ENCODE assay signal across 10 cellular contexts in the genomic region with DNA sequence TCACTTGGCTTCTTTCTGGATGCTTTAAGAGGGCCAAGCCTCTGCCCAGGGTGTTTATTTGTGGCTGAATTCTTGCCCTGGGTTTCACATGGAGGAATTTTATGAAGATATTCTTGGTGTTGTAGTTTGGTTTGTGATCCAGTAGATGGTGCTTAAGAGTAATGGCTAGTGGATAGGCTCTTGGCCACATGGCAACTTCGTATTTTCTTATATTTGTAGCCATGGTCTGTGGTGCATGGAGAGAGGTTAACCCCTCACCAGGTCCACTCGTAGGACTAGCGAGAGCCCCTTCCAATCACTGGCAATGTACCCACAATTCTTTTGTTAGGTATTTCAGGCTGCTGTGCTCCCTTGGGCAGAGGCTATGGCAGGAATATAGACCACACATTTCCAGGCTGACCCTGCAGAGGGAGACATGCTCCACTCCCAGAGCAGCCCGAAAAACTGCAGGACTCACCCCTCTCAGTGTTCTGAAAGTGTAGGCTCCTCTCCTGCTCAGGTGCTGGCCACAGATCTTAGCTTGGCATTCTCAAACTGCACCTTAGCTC.
DNase-seq lines count a peak whose midpoint lies in the region; ATAC-seq and TF ChIP-seq lines count a peak whose summit lies in the region.
"Had no signal": no experiment of that assay in that cellular context is flagged by ENCODE, and none has a peak within 500 bp of the region (broad histone marks: within the 10 kb centered on the region; RNA-seq: fewer than 3 reads in every experiment).

No MANE protein-coding gene starts in this region.

- H3K9ac ChIP-seq in Loucy (ENCODE audit: low read depth, low read length, poor library complexity, severe bottlenecking): no peak overlapping the region

- H3K27me3 ChIP-seq in Loucy (ENCODE audit: insufficient read depth, low read length, poor library complexity, severe bottlenecking) (no peaks in the 10 kb centered on the region), osteoblast (ENCODE audit: insufficient read depth, low read length) (no peaks in the 10 kb centered on the region)

- H3K36me3 ChIP-seq in Loucy (ENCODE audit: insufficient read depth, low read length) (no peaks in the 10 kb centered on the region), osteoblast (ENCODE audit: insufficient read depth, low read length) (no peaks in the 10 kb centered on the region)
- H3K36me3 ChIP-seq: lower lobe of right lung had no signal

- ATAC-seq in HG03521 (IDR thresholded peaks at IDR 0.05; ENCODE audit: unreplicated experiment): no peak
- ATAC-seq in HG03175 (IDR thresholded peaks at IDR 0.05; ENCODE audit: unreplicated experiment): no peak
- no peak for ATAC-seq in GM18909 (IDR thresholded peaks at IDR 0.05; ENCODE audit: poor library complexity, unreplicated experiment)
- no peak for ATAC-seq in GM21737 (IDR thresholded peaks at IDR 0.05; ENCODE audit: unreplicated experiment)
- ATAC-seq: lower lobe of right lung; stimulated activated naive CD8-positive, alpha-beta T cell treated with anti-CD3 and anti-CD28 coated beads, Interleukin-15, Interleukin-2, amounts not matched to agents 100 U/mL and 50 U/mL, for 24 hours had no signal

- H2AFZ ChIP-seq in Loucy (ENCODE audit: low read length) (peak overlapping the region; percentile 58; the same call in 1 of the 2 replicates), osteoblast (ENCODE audit: low read length) (peak overlapping the region; percentile 86)

- H3K79me2 ChIP-seq in Loucy (ENCODE audit: insufficient read depth, low read length) (no peaks in the 10 kb centered on the region), osteoblast (ENCODE audit: insufficient read depth, low read length) (no peaks in the 10 kb centered on the region)

- H3K4me3 ChIP-seq in Loucy (ENCODE audit: low read length, poor library complexity, severe bottlenecking) (no peak overlapping the region), osteoblast (ENCODE audit: insufficient read depth, low read length) (peak overlapping the region; percentile 45)
- H3K4me3 ChIP-seq: lower lobe of right lung had no signal

- no peaks in the 10 kb centered on the region for H3F3A ChIP-seq in Loucy (ENCODE audit: low read depth)

- no peak overlapping the region for H3K27ac Mint-ChIP-seq in brain

- H3K27ac ChIP-seq in osteoblast (ENCODE audit: low read depth, low read length): no peak overlapping the region
- H3K27ac ChIP-seq: lower lobe of right lung had no signal

- TF ChIP-seq CTCF in GM12872 (IDR thresholded peaks at IDR 0.05; ENCODE audit: insufficient read depth, low read depth, low read length): peak; percentile 32; the same call in 1 of the 3 replicates
- peak; percentile 84 for TF ChIP-seq CTCF in Loucy (conservative IDR thresholded peaks at IDR 0.05; ENCODE audit: low read length)
- TF ChIP-seq CTCF in brain (conservative IDR thresholded peaks at IDR 0.05): peak; percentile 31 to 45
- peak; percentile 76 for TF ChIP-seq CTCF in osteoblast (IDR thresholded peaks at IDR 0.05; ENCODE audit: extremely low read depth, low read depth, low read length)

- DNase-seq in osteoblast (ENCODE audit: insufficient read length, low spot score, missing footprints): no peak
- DNase-seq: lower lobe of right lung; stimulated activated naive CD8-positive, alpha-beta T cell treated with anti-CD3 and anti-CD28 coated beads, Interleukin-15, Interleukin-2, amounts not matched to agents 100 U/mL and 50 U/mL, for 24 hours had no signal

- H3K36me3 Mint-ChIP-seq in brain: no peaks in the 10 kb centered on the region

- H3K9me2 ChIP-seq in Loucy (replicated peaks; ENCODE audit: low read depth, low read length): no peaks in the 10 kb centered on the region

- H3K27me3 Mint-ChIP-seq in brain: peaks cover 4% of the 10 kb centered on the region

- no peak overlapping the region for H3K4me3 Mint-ChIP-seq in brain

- H4K20me1 ChIP-seq in Loucy (ENCODE audit: insufficient read depth, low read length, poor library complexity, severe bottlenecking) (no peaks in the 10 kb centered on the region), osteoblast (ENCODE audit: insufficient read depth, low read length) (no peaks in the 10 kb centered on the region)

- H3K9me3 Mint-ChIP-seq in brain: peaks cover 11 to 51% (median 37%) of the 10 kb centered on the region in 5 experiments

- H3K4me1 ChIP-seq in Loucy (ENCODE audit: insufficient read depth, low read length, poor library complexity, severe bottlenecking) (peaks cover 7% of the 10 kb centered on the region), osteoblast (ENCODE audit: insufficient read depth, low read length) (no peaks in the 10 kb centered on the region)
- H3K4me1 ChIP-seq: lower lobe of right lung had no signal

- H3K4me1 Mint-ChIP-seq in brain: no peaks in the 10 kb centered on the region

- H3K4me2 ChIP-seq in Loucy (ENCODE audit: low read depth, low read length, poor library complexity, severe bottlenecking) (no peak overlapping the region), osteoblast (ENCODE audit: insufficient read depth, low read length) (peak overlapping the region; percentile 69)

- H3K9me3 ChIP-seq in Loucy (ENCODE audit: insufficient read depth, low read depth, low read length) (no peaks in the 10 kb centered on the region), osteoblast (ENCODE audit: low read depth, low read length) (no peaks in the 10 kb centered on the region)
- H3K9me3 ChIP-seq: lower lobe of right lung had no signal

Comparison
In these comparisons a context has a peak if more than half of its experiments do, and no peak if none do; other contexts are left out.
1. CTCF ChIP-seq: peak in every context shown above with its lines; median percentile 84 in Loucy; 76 in osteoblast; 38 in brain; 32 in GM12872.